In genomic region chr3:187150599-187150998, GRCh38 we compare ENCODE assay signal across 9 cellular contexts. TPM values are rescaled to one million over a fixed set of nuclear protein-coding genes. Genes with fewer than 3 reads are reported as not detected.
DNase-seq lines count a peak whose midpoint lies in the region; ATAC-seq and TF ChIP-seq lines count a peak whose summit lies in the region.
"Had no signal": no experiment of that assay in that cellular context is flagged by ENCODE, and none has a peak within 500 bp of the region (broad histone marks: within the 10 kb centered on the region; RNA-seq: fewer than 3 reads in every experiment).

No MANE protein-coding gene starts in this region.

- H3K4me1 Mint-ChIP-seq in Calu3 (ENCODE audit: low read depth, unreplicated experiment), result no peaks in the 10 kb centered on the region
- H3K4me1 Mint-ChIP-seq in naive thymus-derived CD4-positive, alpha-beta T cell, result peaks cover 0 to 32% (median 10%) of the 10 kb centered on the region in 7 donors

- BruUV-seq in Calu3 (replicated peaks; lab: Mats Ljungman, UMichigan), result no TSS peak

- no peak overlapping the region for H3K27ac ChIP-seq in naive thymus-derived CD4-positive, alpha-beta T cell (ENCODE audit: low read depth, low read length)

- H3K4me3 Mint-ChIP-seq in Calu3 (ENCODE audit: low read depth, unreplicated experiment), result no peak overlapping the region
- H3K4me3 Mint-ChIP-seq in naive thymus-derived CD4-positive, alpha-beta T cell, result no peak overlapping the region

- POLR2A ChIA-PET in naive thymus-derived CD4-positive, alpha-beta T cell (lab: Charles Lee), result interaction anchor here (0.9 kb wide), 2 partner anchors 14 to 19 kb away, joined by 3 to 4 read pairs; no protein-coding TSS in a partner anchor

- no peak overlapping the region for H3K4me3 ChIP-seq in naive thymus-derived CD4-positive, alpha-beta T cell (ENCODE audit: low read length)
- H3K4me3 ChIP-seq: HAP-1 had no signal

- H3K27ac Mint-ChIP-seq in Calu3 (ENCODE audit: unreplicated experiment), result no peak overlapping the region
- H3K27ac Mint-ChIP-seq in naive thymus-derived CD4-positive, alpha-beta T cell, result peak overlapping the region in 1 of 9 donors; percentile 38

- no peaks in the 10 kb centered on the region for H3K9me3 Mint-ChIP-seq in Calu3 (ENCODE audit: low read depth, unreplicated experiment)
- peaks cover 0 to 30% (median 6%) of the 10 kb centered on the region in 11 donors for H3K9me3 Mint-ChIP-seq in naive thymus-derived CD4-positive, alpha-beta T cell

- CTCF ChIA-PET in Calu3 (lab: Charles Lee), result interaction anchor here (1.0 to 2.6 kb wide), 4 partner anchors 11 to 301 kb away, joined by 3 to 12 read pairs (median 8); partner anchors contain the start of gene RPL39L
- CTCF ChIA-PET in naive thymus-derived CD4-positive, alpha-beta T cell (lab: Charles Lee), result interaction anchor here (0.6 to 5.7 kb wide), 18 partner anchors 10 to 323 kb away, joined by 3 to 51 read pairs (median 5); partner anchors contain the start of gene RPL39L

- H3K27me3 Mint-ChIP-seq in Calu3 (ENCODE audit: unreplicated experiment), result peaks cover 45% of the 10 kb centered on the region
- H3K27me3 Mint-ChIP-seq in naive thymus-derived CD4-positive, alpha-beta T cell, result peaks cover 0 to 48% (median 0%) of the 10 kb centered on the region in 5 donors

- TF ChIP-seq CTCF in Calu3 (IDR thresholded peaks at IDR 0.05; ENCODE audit: unreplicated experiment), result peak; percentile 17

- no peaks in the 10 kb centered on the region for H3K27me3 ChIP-seq in naive thymus-derived CD4-positive, alpha-beta T cell (ENCODE audit: control insufficient read depth in 2 of 2, insufficient read depth in 2 of 2, low read length in 2 of 2)

- no peaks in the 10 kb centered on the region for H3K36me3 ChIP-seq in naive thymus-derived CD4-positive, alpha-beta T cell (ENCODE audit: control insufficient read depth in 2 of 3, insufficient read depth in 3 of 3, low read length in 3 of 3)
- H3K36me3 ChIP-seq: HAP-1 had no signal

- H3K4me1 ChIP-seq in naive thymus-derived CD4-positive, alpha-beta T cell (ENCODE audit: control insufficient read depth in 2 of 2, insufficient read depth in 2 of 2, low read length in 2 of 2), result no peaks in the 10 kb centered on the region
- H3K4me1 ChIP-seq: HAP-1 had no signal

- H3K36me3 Mint-ChIP-seq in Calu3 (ENCODE audit: insufficient read depth, unreplicated experiment), result no peaks in the 10 kb centered on the region
- H3K36me3 Mint-ChIP-seq in naive thymus-derived CD4-positive, alpha-beta T cell, result peaks cover 2 to 7% (median 6%) of the 10 kb centered on the region in 5 donors

- DNase-seq in Calu3 (peak; percentile 48), NCI-H460 (ENCODE audit: extremely low read depth, low read depth) (peak; percentile 7), H4 (ENCODE audit: low spot score) (no peak), HPDE6-E6E7 (ENCODE audit: extremely low spot score) (no peak), pons (ENCODE audit: low spot score) (no peak), dedifferentiated amniotic fluid mesenchymal stem cell (ENCODE audit: extremely low spot score) (no peak)
- peak; percentile 67 for DNase-seq in activated T-cell treated with anti-CD3 and anti-CD28 coated beads, Interleukin-2, amount 50 U/mL, for 1 hour
- peak; percentile 30 to 57 (median 43) for DNase-seq in naive thymus-derived CD4-positive, alpha-beta T cell

- ATAC-seq in naive thymus-derived CD4-positive, alpha-beta T cell, result peak; percentile 60

- intact Hi-C loops in Calu3 (cut with micrococcal nuclease; ENCODE audit: unreplicated experiment), result no loop called here
- intact Hi-C loops in naive thymus-derived CD4-positive, alpha-beta T cell (cut with micrococcal nuclease), result loop anchor here (1.0 kb wide), 4 partner anchors 11 to 301 kb away; partner anchors contain the start of gene RPL39L (in 1 of the 2)

- H3K9me3 ChIP-seq in naive thymus-derived CD4-positive, alpha-beta T cell (ENCODE audit: control insufficient read depth in 2 of 3, low read length in 3 of 3), result peaks cover 0 to 1% (median 0%) of the 10 kb centered on the region in 3 experiments

RNA-seq across cellular contexts. Expression of gene RPL39L, which starts 11.3 kb away (rescaled TPM):
- total RNA-seq in Calu3 (2022), result 27.2 and 31.8 TPM in 2 replicates
- 62.6 and 86.2 TPM in 2 replicates for total RNA-seq in NCI-H460 (2014; rRNA removed; shearing (Covaris generic))
- 155 and 166 TPM in 2 replicates for polyA plus RNA-seq in NCI-H460 (2014; cell fraction: nucleus; rRNA removed)
- 10 to 100 TPM in 1 of 5 experiments, 1 to 10 TPM in 2, under 1 TPM in 1, not detected in 1; 0.81 to 14.0 (median 2.8) TPM for total RNA-seq in naive thymus-derived CD4-positive, alpha-beta T cell
- 1 to 10 TPM; 3.0 to 4.0 TPM for polyA plus RNA-seq in naive thymus-derived CD4-positive, alpha-beta T cell
- 76.1 and 100.0 TPM in 2 replicates for total RNA-seq in H4 (2014; rRNA removed; shearing (Covaris generic))

RNA-seq across cellular contexts. Expression of gene RTP1, which starts 46.7 kb away (rescaled TPM):
- total RNA-seq in Calu3 (2022), result not detected in 2 replicates
- not detected in 2 replicates for total RNA-seq in NCI-H460 (2014; rRNA removed; shearing (Covaris generic))
- polyA plus RNA-seq in NCI-H460 (2014; cell fraction: nucleus; rRNA removed), result not detected in 2 replicates
- not detected for total RNA-seq in naive thymus-derived CD4-positive, alpha-beta T cell
- polyA plus RNA-seq in naive thymus-derived CD4-positive, alpha-beta T cell, result not detected
- total RNA-seq in H4 (2014; rRNA removed; shearing (Covaris generic)), result 0.29 TPM in 1 of 2 replicates, not detected in the other

Comparison
In these comparisons a context has a peak if more than half of its experiments do, and no peak if none do; other contexts are left out.
1. DNase-seq: peak in Calu3 (single experiment), NCI-H460 (single experiment), activated T-cell treated with anti-CD3 and anti-CD28 coated beads, Interleukin-2, amount 50 U/mL, for 1 hour (single experiment) and naive thymus-derived CD4-positive, alpha-beta T cell (9 of 9); none in H4 (single experiment), HPDE6-E6E7 (single experiment), pons (single experiment) and dedifferentiated amniotic fluid mesenchymal stem cell (single experiment).